In genomic region chr19:7337380-7338194, GRCh38 we compare ENCODE assay signal across 1 cellular context.
TF ChIP-seq lines count a peak whose summit lies in the region.

No MANE protein-coding gene starts in this region.

TF ChIP-seq in SK-N-SH, 30 proteins besides CTCF, POLR2A, EP300 and RAD21 (continued from another document):
- TF ChIP-seq, protein P1, sequence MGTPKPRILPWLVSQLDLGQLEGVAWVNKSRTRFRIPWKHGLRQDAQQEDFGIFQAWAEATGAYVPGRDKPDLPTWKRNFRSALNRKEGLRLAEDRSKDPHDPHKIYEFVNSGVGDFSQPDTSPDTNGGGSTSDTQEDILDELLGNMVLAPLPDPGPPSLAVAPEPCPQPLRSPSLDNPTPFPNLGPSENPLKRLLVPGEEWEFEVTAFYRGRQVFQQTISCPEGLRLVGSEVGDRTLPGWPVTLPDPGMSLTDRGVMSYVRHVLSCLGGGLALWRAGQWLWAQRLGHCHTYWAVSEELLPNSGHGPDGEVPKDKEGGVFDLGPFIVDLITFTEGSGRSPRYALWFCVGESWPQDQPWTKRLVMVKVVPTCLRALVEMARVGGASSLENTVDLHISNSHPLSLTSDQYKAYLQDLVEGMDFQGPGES (IDR thresholded peaks at IDR 0.05; ENCODE audit: low read depth, low read length): no peak
- TF ChIP-seq GABPA (IDR thresholded peaks at IDR 0.05; ENCODE audit: low read depth) (no peak), SMC3 (IDR thresholded peaks at IDR 0.05; ENCODE audit: low read depth, low read length) (no peak)
